8 cellular contexts compared by ENCODE assay signal in the genomic region with DNA sequence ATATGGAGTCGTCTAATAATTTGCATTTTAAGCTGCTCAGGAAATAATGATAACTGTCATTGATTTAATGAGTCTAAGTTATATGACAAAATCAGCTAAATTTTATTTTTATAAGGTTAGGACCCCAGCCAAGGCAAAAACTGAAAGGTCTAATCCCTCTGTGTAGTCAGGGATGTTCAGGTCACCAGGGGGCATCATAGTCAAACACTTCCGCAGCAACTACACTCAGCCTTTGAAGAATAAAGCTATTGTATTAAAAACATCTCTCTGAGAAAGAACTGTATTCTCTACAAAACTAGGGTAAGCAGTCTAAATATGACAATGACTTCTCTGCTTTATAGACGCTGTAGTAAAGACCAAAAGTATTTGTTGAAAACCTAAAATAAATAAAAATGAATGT. TPM values are rescaled to one million over a fixed set of nuclear protein-coding genes. Genes with fewer than 3 reads are reported as not detected.
DNase-seq lines count a peak whose midpoint lies in the region; TF ChIP-seq lines count a peak whose summit lies in the region.
"Had no signal": no experiment of that assay in that cellular context is flagged by ENCODE, and none has a peak within 500 bp of the region (broad histone marks: within the 10 kb centered on the region; RNA-seq: fewer than 3 reads in every experiment).

No MANE protein-coding gene starts in this region.

- H3K27ac ChIP-seq in thyroid gland, result no peak overlapping the region

- H3K9me3 ChIP-seq in thyroid gland, result no peaks in the 10 kb centered on the region

- no peak for TF ChIP-seq POLR2A in NB4 (IDR thresholded peaks at IDR 0.05; ENCODE audit: extremely low read depth, insufficient read length)
- no peak for TF ChIP-seq POLR2A in thyroid gland (IDR thresholded peaks at IDR 0.05)

- no peaks in the 10 kb centered on the region for H3K27me3 ChIP-seq in thyroid gland

- intact Hi-C loops in cardiac septum (cut with DNase I), result no loop called here
- intact Hi-C loops in thyroid gland (cut with DNase I), result no loop called here

- H3K4me3 ChIP-seq in NB4 (ENCODE audit: low read depth, low read length) (no peak overlapping the region), choroid plexus epithelial cell (ENCODE audit: low read depth, low read length) (no peak overlapping the region), thyroid gland (replicated peaks in 1 of 3) (no peak overlapping the region)

- DNase-seq in NB4 (ENCODE audit: low read depth), result peak; percentile 28
- peak; percentile 25 for DNase-seq in choroid plexus epithelial cell (ENCODE audit: low read depth)
- peak; percentile 31 for DNase-seq in neural crest cell (ENCODE audit: low read depth, low spot score)
- DNase-seq in stimulated activated CD4-positive, alpha-beta T cell treated with anti-CD3 and anti-CD28 coated beads, Interleukin-1b, Interleukin-23, amount 100 ng/mL, for 48 hours, result no peak
- no peak for DNase-seq in cardiac septum (ENCODE audit: low spot score)
- no peak for DNase-seq in thyroid gland
- DNase-seq: NCI-H226 had no signal

- no peak overlapping the region for H3K27ac Mint-ChIP-seq in neural crest cell (ENCODE audit: unreplicated experiment)

- no peaks in the 10 kb centered on the region for H3K27me3 Mint-ChIP-seq in neural crest cell (ENCODE audit: low read depth)

- 84 to 87% methylated on average over 3 of the region's 3 CpGs for WGBS in thyroid gland, 2 donors

- no peaks in the 10 kb centered on the region for H3K9me3 Mint-ChIP-seq in neural crest cell

- H3K36me3 Mint-ChIP-seq in neural crest cell (ENCODE audit: low read depth), result peaks cover 6% of the 10 kb centered on the region

- TF ChIP-seq CTCF in GM12872 (IDR thresholded peaks at IDR 0.05; ENCODE audit: insufficient read depth, low read depth, low read length), result peak; percentile 29; the same call in 2 of the 3 replicates
- peak; percentile 27 for TF ChIP-seq CTCF in NB4 (IDR thresholded peaks at IDR 0.05; ENCODE audit: low read depth, low read length)
- peak; percentile 45 for TF ChIP-seq CTCF in choroid plexus epithelial cell (conservative IDR thresholded peaks at IDR 0.05; ENCODE audit: low read depth, low read length)
- TF ChIP-seq CTCF in neural crest cell (conservative IDR thresholded peaks at IDR 0.05), result peak; percentile 63
- TF ChIP-seq CTCF in thyroid gland (IDR thresholded peaks at IDR 0.05), result peak in 1 of 6 experiments; percentile 8

- H3K4me1 ChIP-seq in thyroid gland, result no peaks in the 10 kb centered on the region

- H3K36me3 ChIP-seq in thyroid gland, result peaks cover 55 to 56% of the 10 kb centered on the region in 2 donors

- H3K4me1 Mint-ChIP-seq in neural crest cell, result peaks cover 16% of the 10 kb centered on the region

- no peak overlapping the region for H3K4me3 Mint-ChIP-seq in neural crest cell

RNA-seq across cellular contexts. Expression of a gene that starts 15.0 kb away (rescaled TPM):
- total RNA-seq in neural crest cell (53.1 and 54.6 TPM in 2 replicates), cardiac septum (14.9 TPM), thyroid gland (10 to 100 TPM; 52.4 to 99.4 (median 62.9) TPM)

RNA-seq across cellular contexts. Expression of a gene that starts 25.8 kb away (rescaled TPM):
- 5.4 and 8.9 TPM in 2 replicates for total RNA-seq in neural crest cell
- total RNA-seq in cardiac septum, result 3.0 TPM
- total RNA-seq in thyroid gland, result 10 to 100 TPM; 10.6 to 23.5 (median 13.0) TPM

Comparison
In these comparisons a context has a peak if more than half of its experiments do, and no peak if none do; other contexts are left out.
1. DNase-seq: peak in NB4 (single experiment), choroid plexus epithelial cell (single experiment) and neural crest cell (single experiment); none in stimulated activated CD4-positive, alpha-beta T cell treated with anti-CD3 and anti-CD28 coated beads, Interleukin-1b, Interleukin-23, amount 100 ng/mL, for 48 hours (single experiment), cardiac septum (single experiment) and thyroid gland (0 of 2).